In the genomic region with DNA sequence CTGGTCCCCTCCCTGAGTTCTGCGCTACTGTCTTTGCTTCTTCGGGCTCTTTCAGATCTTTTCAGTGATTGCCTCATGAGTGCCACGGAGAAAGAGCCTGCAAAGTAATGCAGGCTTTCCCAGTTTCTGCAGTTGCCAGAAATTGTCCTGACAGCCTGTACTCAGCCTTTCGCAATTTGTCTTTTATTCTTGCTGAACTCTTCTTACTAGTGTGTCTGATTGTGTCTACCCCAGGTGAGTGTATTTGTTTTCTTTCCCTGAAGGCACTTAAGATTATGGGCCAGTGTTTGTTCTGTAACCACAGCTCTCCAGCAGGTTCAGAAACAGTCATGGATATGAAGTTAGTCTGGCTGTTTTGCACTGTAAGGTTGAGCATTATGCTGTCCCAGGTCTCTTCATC, we compare ENCODE assay signal across 12 cellular contexts. TPM values are rescaled to one million over a fixed set of nuclear protein-coding genes. Genes with fewer than 3 reads are reported as not detected.
A peak's percentile ranks its signal among the peaks of the same experiment; 100 is the strongest.
DNase-seq lines count a peak whose midpoint lies in the region; ATAC-seq and TF ChIP-seq lines count a peak whose summit lies in the region.
"Had no signal": no experiment of that assay in that cellular context is flagged by ENCODE, and none has a peak within 500 bp of the region (broad histone marks: within the 10 kb centered on the region; RNA-seq: fewer than 3 reads in every experiment).

No MANE protein-coding gene starts in this region.

- peak; percentile 21 for DNase-seq in NCI-H146 (lab: John Stamatoyannopoulos, UW)
- no peak for DNase-seq in NCI-H146 treated with DMSO at 0.1 percent for 48 hours (lab: John Stamatoyannopoulos, UW; ENCODE audit: unreplicated experiment)
- no peak for DNase-seq in RWPE2 (ENCODE audit: low spot score)
- DNase-seq in left cardiac atrium: no peak
- DNase-seq in effector CD4-positive, alpha-beta T cell: no peak
- no peak for DNase-seq in esophagus muscularis mucosa (ENCODE audit: extremely low spot score)
- no peak for DNase-seq in cerebellum (ENCODE audit: low spot score)
- DNase-seq: ACHN, KBM-7 had no signal

- TF ChIP-seq POLR2A in esophagus muscularis mucosa (IDR thresholded peaks at IDR 0.05; ENCODE audit: low read depth): no peak

- H3K9me3 ChIP-seq in RWPE2 (ENCODE audit: severe bottlenecking): no peaks in the 10 kb centered on the region
- no peaks in the 10 kb centered on the region for H3K9me3 ChIP-seq in skeletal muscle satellite cell (replicated peaks; ENCODE audit: low read length)
- H3K9me3 ChIP-seq in esophagus muscularis mucosa: no peaks in the 10 kb centered on the region
- H3K9me3 ChIP-seq: thoracic aorta had no signal

- WGBS in esophagus muscularis mucosa: 25% methylated on average over 4 of the region's 4 CpGs

- peak overlapping the region; percentile 12 for H3K4me2 ChIP-seq in skeletal muscle satellite cell (ENCODE audit: low read length)

- H3K4me1 ChIP-seq in RWPE2 (ENCODE audit: insufficient read depth, poor library complexity, severe bottlenecking) (peaks cover 7% of the 10 kb centered on the region), skeletal muscle satellite cell (ENCODE audit: control insufficient read depth, insufficient read depth, low read length) (peaks cover 14% of the 10 kb centered on the region), esophagus muscularis mucosa (peaks cover 34 to 57% (median 51%) of the 10 kb centered on the region in 4 donors)

- H3K27ac ChIP-seq in RWPE2 (ENCODE audit: poor library complexity, severe bottlenecking) (peak overlapping the region; percentile 25), esophagus muscularis mucosa (replicated peaks in 1 of 4) (peak overlapping the region in 1 of 4 donors; percentile 50)
- H3K27ac ChIP-seq: skin epidermis, thoracic aorta had no signal

- no peak for TF ChIP-seq EP300 in esophagus muscularis mucosa (IDR thresholded peaks at IDR 0.05)

- H3K36me3 ChIP-seq in RWPE2 (ENCODE audit: low read depth) (no peaks in the 10 kb centered on the region), skeletal muscle satellite cell (ENCODE audit: insufficient read depth, low read length) (peaks cover 8% of the 10 kb centered on the region), esophagus muscularis mucosa (no peaks in the 10 kb centered on the region)
- H3K36me3 ChIP-seq: thoracic aorta had no signal

- TF ChIP-seq CTCF in RWPE2 (IDR thresholded peaks at IDR 0.05; ENCODE audit: poor library complexity, severe bottlenecking) (no peak), esophagus muscularis mucosa (IDR thresholded peaks at IDR 0.05) (no peak)

- H3K4me3 ChIP-seq in RWPE2 (ENCODE audit: severe bottlenecking): no peak overlapping the region
- H3K4me3 ChIP-seq in skeletal muscle satellite cell (ENCODE audit: low read length): no peak overlapping the region
- no peak overlapping the region for H3K4me3 ChIP-seq in esophagus muscularis mucosa
- H3K4me3 ChIP-seq: skin epidermis, thoracic aorta had no signal

- no peaks in the 10 kb centered on the region for H3K27me3 ChIP-seq in RWPE2 (ENCODE audit: insufficient read depth, poor library complexity, severe bottlenecking)
- H3K27me3 ChIP-seq in skeletal muscle satellite cell (ENCODE audit: control insufficient read depth, insufficient read depth, low read length): no peaks in the 10 kb centered on the region
- no peaks in the 10 kb centered on the region for H3K27me3 ChIP-seq in esophagus muscularis mucosa

- no peak overlapping the region for H3K9ac ChIP-seq in skeletal muscle satellite cell (ENCODE audit: low read depth, low read length)

- ATAC-seq in RWPE2 (ENCODE audit: low read depth) (peak; percentile 93), left cardiac atrium (peak; percentile 62 to 74)

- intact Hi-C loops in left cardiac atrium (cut with DNase I): no loop called here
- intact Hi-C loops in esophagus muscularis mucosa (cut with DNase I): no loop called here

RNA-seq across cellular contexts. Expression of a gene that starts 47.1 kb away (rescaled TPM):
- 10 to 100 TPM; 15.1 to 16.6 TPM for total RNA-seq in left cardiac atrium
- 14.4 and 16.4 TPM in 2 replicates for total RNA-seq in skeletal muscle satellite cell (2012; rRNA removed)
- total RNA-seq in esophagus muscularis mucosa: 10 to 100 TPM; 20.0 to 30.6 (median 24.6) TPM
- total RNA-seq in cerebellum: 27.9 TPM
